27 cellular contexts compared by ENCODE assay signal in the genomic region with DNA sequence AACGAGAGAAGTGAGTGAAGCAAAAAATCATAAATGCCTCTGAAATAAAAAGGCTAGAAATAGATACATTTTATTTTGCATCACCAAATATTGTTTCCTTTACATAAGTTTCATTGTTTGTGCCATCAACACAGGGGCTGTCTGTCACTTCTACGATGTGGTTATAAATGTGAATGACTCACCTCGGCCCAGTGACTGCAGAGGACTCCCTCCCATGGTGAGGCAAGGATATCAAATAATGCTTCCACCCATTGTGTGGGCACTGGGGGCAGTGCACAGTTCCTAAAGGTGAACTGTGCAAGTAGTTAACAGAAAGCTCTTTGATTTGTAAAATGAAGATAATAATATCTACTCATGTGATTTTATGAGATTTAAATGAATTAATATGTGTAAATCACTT.
DNase-seq lines count a peak whose midpoint lies in the region; ATAC-seq and TF ChIP-seq lines count a peak whose summit lies in the region.
"Had no signal": no experiment of that assay in that cellular context is flagged by ENCODE, and none has a peak within 500 bp of the region (broad histone marks: within the 10 kb centered on the region; RNA-seq: fewer than 3 reads in every experiment).

No MANE protein-coding gene starts in this region.

- no peak overlapping the region for H3K27ac ChIP-seq in GM23248
- no peak overlapping the region for H3K27ac ChIP-seq in KMS-11
- H3K27ac ChIP-seq: coronary artery, gastrocnemius medialis, Peyer's patch, SJSA1, vagina had no signal

- no peak overlapping the region for H3K4me2 ChIP-seq in GM23248 (ENCODE audit: unreplicated experiment)
- peak overlapping the region; percentile 66; the same call in 1 of the 2 replicates for H3K4me2 ChIP-seq in KMS-11

- in situ Hi-C loops in GM23248 (cut with MboI) (no loop called here), SK-MEL-5 (cut with HindIII; ENCODE audit: low pct_unique_long_range_greater_than_20kb, low sequenced_read_pairs) (no loop called here), HAP-1 (cut with MboI; ENCODE audit: low sequenced_read_pairs) (no loop called here)

- WGBS in GM23248 (ENCODE audit: low coverage in 1 of 2, low lambda C conversion rate in 2 of 2, missing lambda C conversion rate in 2 of 2), 2 experiments, result 43 to 45% methylated on average over 3 of the region's 3 CpGs

- H2AFZ ChIP-seq in GM23248 (no peak overlapping the region), KMS-11 (ENCODE audit: low read depth) (no peak overlapping the region)

- H3K9me3 ChIP-seq in GM23248 (ENCODE audit: low read depth) (no peaks in the 10 kb centered on the region), HAP-1 (no peaks in the 10 kb centered on the region)
- H3K9me3 ChIP-seq: Caco-2, gastrocnemius medialis, Peyer's patch, SJSA1, vagina had no signal

- ATAC-seq in GM21447 (IDR thresholded peaks at IDR 0.05; ENCODE audit: unreplicated experiment), result no peak
- ATAC-seq: activated CD8-positive, alpha-beta T cell treated with anti-CD3 and anti-CD28 coated beads for 36 hours; gastrocnemius medialis; naive thymus-derived CD8-positive, alpha-beta T cell; stimulated activated naive CD8-positive, alpha-beta T cell treated with anti-CD3 and anti-CD28 coated beads, Interleukin-15, amount 100 ng/mL, for 72 hours; T-helper 17 cell had no signal

- H3K4me1 ChIP-seq in GM23248 (ENCODE audit: insufficient read depth) (no peaks in the 10 kb centered on the region), KMS-11 (ENCODE audit: low read depth, poor library complexity, severe bottlenecking) (peaks cover 32% of the 10 kb centered on the region), HAP-1 (peaks cover 3% of the 10 kb centered on the region; the same call in 1 of the 2 replicates)
- H3K4me1 ChIP-seq: Caco-2, gastrocnemius medialis, Peyer's patch, SJSA1, vagina had no signal

- no peak overlapping the region for H3K9ac ChIP-seq in GM23248
- no peak overlapping the region for H3K9ac ChIP-seq in KMS-11

- DNase-seq in GM23248 (peak; percentile 14), SK-MEL-5 (ENCODE audit: low read depth, low spot score) (peak; percentile 19), glomerular visceral epithelial cell (ENCODE audit: extremely low spot score) (peak; percentile 5), ecto neural progenitor cell (ENCODE audit: low spot score) (no peak), HAP-1 (ENCODE audit: low spot score in 2 of 2) (no peak)
- no peak for DNase-seq in stimulated activated CD4-positive, alpha-beta T cell treated with anti-CD3 and anti-CD28 coated beads, Interleukin-4, amount 100 ng/mL, for 1 hour
- DNase-seq: activated CD8-positive, alpha-beta T cell treated with anti-CD3 and anti-CD28 coated beads for 36 hours; anterior cingulate cortex; C1 segment of cervical spinal cord; Caco-2; DMS79 treated with DMSO at 0.1 percent for 48 hours; gastrocnemius medialis; islet precursor cell; midbrain; MV-4-11; naive thymus-derived CD8-positive, alpha-beta T cell; NCI-H2171 treated with DMSO at 0.1 percent for 48 hours; NCI-H510A treated with DMSO at 0.1 percent for 48 hours; occipital lobe; Peyer's patch; stimulated activated naive CD8-positive, alpha-beta T cell treated with anti-CD3 and anti-CD28 coated beads, Interleukin-15, amount 100 ng/mL, for 72 hours; T-helper 17 cell had no signal

- no peaks in the 10 kb centered on the region for H4K20me1 ChIP-seq in GM23248 (ENCODE audit: insufficient read depth)
- no peaks in the 10 kb centered on the region for H4K20me1 ChIP-seq in KMS-11 (ENCODE audit: insufficient read depth)

- no peak overlapping the region for H3K4me3 ChIP-seq in GM23248
- H3K4me3 ChIP-seq in KMS-11 (IDR thresholded peaks at IDR 0.05; ENCODE audit: insufficient read depth, low read depth, low read length), result no peak overlapping the region
- H3K4me3 ChIP-seq in HAP-1, result no peak overlapping the region
- H3K4me3 ChIP-seq: coronary artery, gastrocnemius medialis, Peyer's patch, SJSA1, vagina had no signal

- H3K79me2 ChIP-seq in GM23248 (ENCODE audit: insufficient read depth) (no peaks in the 10 kb centered on the region), KMS-11 (ENCODE audit: insufficient read depth, low read depth) (no peaks in the 10 kb centered on the region)

- no peaks in the 10 kb centered on the region for H3K9me2 ChIP-seq in GM23248 (ENCODE audit: insufficient read depth)

- no peak for TF ChIP-seq CTCF in KMS-11 (conservative IDR thresholded peaks at IDR 0.05; ENCODE audit: low read depth, low read length)

- H3K27me3 ChIP-seq in GM23248 (replicated peaks; ENCODE audit: insufficient read depth), result no peaks in the 10 kb centered on the region
- no peaks in the 10 kb centered on the region for H3K27me3 ChIP-seq in KMS-11 (ENCODE audit: insufficient read depth, low read depth)
- no peaks in the 10 kb centered on the region for H3K27me3 ChIP-seq in HAP-1 (ENCODE audit: low read depth)
- H3K27me3 ChIP-seq: gastrocnemius medialis, Peyer's patch, SJSA1, vagina had no signal

- H3K36me3 ChIP-seq in GM23248 (ENCODE audit: low read depth) (no peaks in the 10 kb centered on the region), KMS-11 (ENCODE audit: insufficient read depth) (no peaks in the 10 kb centered on the region), HAP-1 (replicated peaks) (no peaks in the 10 kb centered on the region)
- H3K36me3 ChIP-seq: gastrocnemius medialis, Peyer's patch, SJSA1, vagina had no signal

- H3F3A ChIP-seq in GM23248 (ENCODE audit: insufficient read depth), result no peaks in the 10 kb centered on the region

Comparison
In these comparisons a context has a peak if more than half of its experiments do, and no peak if none do; other contexts are left out.
1. DNase-seq: peak in GM23248 (single experiment), SK-MEL-5 (single experiment) and glomerular visceral epithelial cell (single experiment); none in stimulated activated CD4-positive, alpha-beta T cell treated with anti-CD3 and anti-CD28 coated beads, Interleukin-4, amount 100 ng/mL, for 1 hour (single experiment), ecto neural progenitor cell (single experiment) and HAP-1 (0 of 2).